In genomic region chr7:24965831-24966708, GRCh38 we compare ENCODE assay signal across 9 cellular contexts. TPM values are rescaled to one million over a fixed set of nuclear protein-coding genes. Genes with fewer than 3 reads are reported as not detected.
DNase-seq lines count a peak whose midpoint lies in the region; ATAC-seq and TF ChIP-seq lines count a peak whose summit lies in the region.
"Had no signal": no experiment of that assay in that cellular context is flagged by ENCODE, and none has a peak within 500 bp of the region (broad histone marks: within the 10 kb centered on the region; RNA-seq: fewer than 3 reads in every experiment).

No MANE protein-coding gene starts in this region.

- peaks cover 28% of the 10 kb centered on the region for H3F3A ChIP-seq in DOHH2 (ENCODE audit: control insufficient read depth, insufficient read depth)

- H3K79me2 ChIP-seq in DOHH2 (ENCODE audit: control insufficient read depth, low read length): peaks cover 99% of the 10 kb centered on the region

- H3K9me2 ChIP-seq in DOHH2 (replicated peaks; ENCODE audit: control insufficient read depth, low read length): no peaks in the 10 kb centered on the region

- H3K27ac ChIP-seq in DOHH2 (ENCODE audit: low read depth, low read length): peak overlapping the region; percentile 72
- H3K27ac ChIP-seq in epithelial cell of prostate: peak overlapping the region; percentile 82
- no peak overlapping the region for H3K27ac ChIP-seq in uterus
- H3K27ac ChIP-seq: gastrocnemius medialis had no signal

- H3K9me3 ChIP-seq in DOHH2 (ENCODE audit: control insufficient read depth, insufficient read depth, low read length) (no peaks in the 10 kb centered on the region), uterus (no peaks in the 10 kb centered on the region)
- H3K9me3 ChIP-seq: gastrocnemius medialis had no signal

- no peak for TF ChIP-seq POLR2A in uterus (IDR thresholded peaks at IDR 0.05)

- peak overlapping the region; percentile 37 for H3K4me3 ChIP-seq in DOHH2 (ENCODE audit: low read length)
- no peak overlapping the region for H3K4me3 ChIP-seq in uterus
- H3K4me3 ChIP-seq: gastrocnemius medialis had no signal

- DNase-seq in SW480 (ENCODE audit: low spot score) (peak; percentile 92), epithelial cell of prostate (ENCODE audit: low read depth, low spot score) (no peak), SW 1271 (lab: John Stamatoyannopoulos, UW) (no peak), uterus (no peak)
- DNase-seq in stimulated activated CD4-positive, alpha-beta T cell treated with anti-CD3 and anti-CD28 coated beads, Interleukin-4, amount 100 ng/mL, for 24 hours: peak; percentile 57
- DNase-seq: gastrocnemius medialis had no signal

- no peak for TF ChIP-seq CTCF in DOHH2 (IDR thresholded peaks at IDR 0.05; ENCODE audit: low read depth, low read length, poor library complexity, severe bottlenecking)
- no peak for TF ChIP-seq CTCF in uterus (IDR thresholded peaks at IDR 0.05)

- H3K4me2 ChIP-seq in DOHH2 (ENCODE audit: low read length): peak overlapping the region; percentile 60

- peak; percentile 85 for ATAC-seq in GM19455 (IDR thresholded peaks at IDR 0.05; ENCODE audit: unreplicated experiment)
- peak; percentile 86 for ATAC-seq in HG03378 (IDR thresholded peaks at IDR 0.05; ENCODE audit: unreplicated experiment)

- peaks cover 87% of the 10 kb centered on the region for H3K4me1 ChIP-seq in DOHH2 (ENCODE audit: control insufficient read depth, low read length)
- no peaks in the 10 kb centered on the region for H3K4me1 ChIP-seq in uterus

- intact Hi-C loops in uterus (cut with DNase I; ENCODE audit: low total_unique reads): no loop called here

- H3K27me3 ChIP-seq in DOHH2 (ENCODE audit: control insufficient read depth, low read length) (no peaks in the 10 kb centered on the region), uterus (no peaks in the 10 kb centered on the region)
- H3K27me3 ChIP-seq: gastrocnemius medialis had no signal

- peaks cover 34% of the 10 kb centered on the region for H4K20me1 ChIP-seq in DOHH2 (ENCODE audit: control insufficient read depth, insufficient read depth, low read depth, low read length)

- H3K36me3 ChIP-seq in DOHH2 (ENCODE audit: control insufficient read depth, low read length) (peaks cover 4% of the 10 kb centered on the region; the same call in 1 of the 2 replicates), uterus (no peaks in the 10 kb centered on the region)
- H3K36me3 ChIP-seq: gastrocnemius medialis had no signal

RNA-seq across cellular contexts. Expression of gene OSBPL3, which starts 13.9 kb away (rescaled TPM):
- 1 to 10 TPM; 1.2 to 9.0 (median 3.5) TPM for total RNA-seq in uterus

Comparison
In these comparisons a context has a peak if more than half of its experiments do, and no peak if none do; other contexts are left out.
1. H3K27ac ChIP-seq: peak in DOHH2 (single experiment) and epithelial cell of prostate (single experiment); none in uterus (0 of 2).
2. DNase-seq: peak in SW480 (single experiment) and stimulated activated CD4-positive, alpha-beta T cell treated with anti-CD3 and anti-CD28 coated beads, Interleukin-4, amount 100 ng/mL, for 24 hours (single experiment); none in epithelial cell of prostate (single experiment), SW 1271 (0 of 2) and uterus (0 of 2).